20 cellular contexts compared by ENCODE assay signal in the genomic region with DNA sequence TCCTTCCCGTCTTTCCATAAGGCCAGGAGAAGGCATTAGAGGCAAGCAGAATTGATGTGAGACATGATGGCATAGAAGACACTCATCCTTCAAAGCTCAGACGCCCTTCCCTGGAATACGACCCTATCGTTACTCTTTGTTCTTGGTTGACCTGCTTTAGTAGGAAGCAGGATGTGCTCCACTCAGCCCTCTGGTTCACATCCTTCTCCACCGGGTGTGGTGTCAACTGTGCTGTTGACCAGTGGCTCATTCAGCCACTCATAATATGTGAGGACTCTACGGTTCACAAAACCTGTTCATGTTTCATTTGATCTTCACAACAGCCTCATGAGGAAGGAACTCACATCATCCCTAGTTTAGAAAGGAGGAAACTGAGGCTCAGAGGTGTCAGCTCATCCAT. TPM values are rescaled to one million over a fixed set of nuclear protein-coding genes. Genes with fewer than 3 reads are reported as not detected.
A peak's percentile ranks its signal among the peaks of the same experiment; 100 is the strongest.
DNase-seq lines count a peak whose midpoint lies in the region; ATAC-seq lines count a peak whose summit lies in the region.
"Had no signal": no experiment of that assay in that cellular context is flagged by ENCODE, and none has a peak within 500 bp of the region (broad histone marks: within the 10 kb centered on the region; RNA-seq: fewer than 3 reads in every experiment).

No MANE protein-coding gene starts in this region.

- DNase-seq in DMS53 (lab: John Stamatoyannopoulos, UW), result peak; percentile 6
- no peak for DNase-seq in DMS53 treated with DMSO at 0.1 percent for 48 hours (lab: John Stamatoyannopoulos, UW; ENCODE audit: unreplicated experiment)
- peak; percentile 16 for DNase-seq in ecto neural progenitor cell (ENCODE audit: low spot score)
- DNase-seq in islet precursor cell, result peak; percentile 17
- DNase-seq in mucosa of gallbladder (ENCODE audit: low spot score), result peak; percentile 1
- no peak for DNase-seq in NCI-H2081 treated with DMSO at 0.1 percent for 48 hours (lab: John Stamatoyannopoulos, UW)
- DNase-seq in cerebellar nuclear complex (lab: John Stamatoyannopoulos, UW), result no peak
- DNase-seq: Caco-2; CD4-positive, CD25-positive, alpha-beta regulatory T cell; CD8-positive, alpha-beta T cell; DMS153; DMS79 treated with DMSO at 0.1 percent for 48 hours; GF-D8; GOT3; H7; HCEC 1CT had no signal

- no peak for ATAC-seq in GM19463 (IDR thresholded peaks at IDR 0.05; ENCODE audit: unreplicated experiment)
- ATAC-seq: CD8-positive, alpha-beta T cell had no signal

RNA-seq across cellular contexts. Expression of a gene that starts 47.1 kb away (rescaled TPM):
- total RNA-seq in mucosa of gallbladder, result 346 TPM
- total RNA-seq: B cell; CD8-positive, alpha-beta T cell; Daoy; G401 had no signal

Comparison
In these comparisons a context has a peak if more than half of its experiments do, and no peak if none do; other contexts are left out.
1. DNase-seq: peak in DMS53 (single experiment), ecto neural progenitor cell (single experiment), islet precursor cell (single experiment) and mucosa of gallbladder (single experiment); none in DMS53 treated with DMSO at 0.1 percent for 48 hours (single experiment), NCI-H2081 treated with DMSO at 0.1 percent for 48 hours (single experiment) and cerebellar nuclear complex (0 of 2).